In genomic region chr7:2076649-2077064, GRCh38 we compare ENCODE assay signal across 20 cellular contexts.
"Had no signal": no experiment of that assay in that cellular context is flagged by ENCODE, and none has a peak within 500 bp of the region (broad histone marks: within the 10 kb centered on the region; RNA-seq: fewer than 3 reads in every experiment).

No MANE protein-coding gene starts in this region.

- H3K4me3 Mint-ChIP-seq: activated CD4-positive, alpha-beta T cell treated with anti-CD3 and anti-CD28 coated beads, Interleukin-2, amount 10 ng/mL, durations not matched to agents 7 days and 5 days; activated T-helper 1 cell treated with anti-CD3 and anti-CD28 coated beads, Interleukin-12 subunit alpha, Interleukin-12 subunit beta, Interleukin-2, Interleukin-4 antibody, amounts not matched to agents 30 ng/mL and 10 ng/mL and 1 ng/mL, durations not matched to agents 14 hours and 24 hours and 36 hours; memory B cell; nephron; type B pancreatic cell had no signal

- ATAC-seq: left ventricle myocardium superior; right cardiac atrium; stimulated activated naive CD8-positive, alpha-beta T cell treated with anti-CD3 and anti-CD28 coated beads, Interleukin-15, Interleukin-2, amounts not matched to agents 100 U/mL and 50 U/mL, for 24 hours had no signal

- FAIRE-seq: keratinocyte, small intestine, TTC549 had no signal

- H3K27ac ChIP-seq: brain microvascular endothelial cell, esophagus squamous epithelium, prostate gland had no signal

- H3K4me1 ChIP-seq: esophagus squamous epithelium, prostate gland had no signal

- DNase-seq: activated CD4-positive, alpha-beta T cell treated with anti-CD3 and anti-CD28 coated beads, Interleukin-2, amount 10 ng/mL, durations not matched to agents 7 days and 5 days; activated CD8-positive, alpha-beta memory T cell treated with anti-CD3 and anti-CD28 coated beads for 24 hours; anterior cingulate cortex; brain microvascular endothelial cell; cortex of kidney; effector CD4-positive, alpha-beta T cell; esophagus squamous epithelium; hippocampal formation; left ventricle myocardium superior; right cardiac atrium; small intestine; stimulated activated CD4-positive, alpha-beta T cell treated with anti-CD3 and anti-CD28 coated beads, Interleukin-4, amount 100 ng/mL, for 24 hours; stimulated activated naive CD8-positive, alpha-beta T cell treated with anti-CD3 and anti-CD28 coated beads, Interleukin-15, Interleukin-2, amounts not matched to agents 100 U/mL and 50 U/mL, for 24 hours had no signal

- H3K4me3 ChIP-seq: esophagus squamous epithelium, prostate gland had no signal

- H3K9me3 ChIP-seq: esophagus squamous epithelium, prostate gland had no signal

- H3K9me3 Mint-ChIP-seq: activated CD4-positive, alpha-beta T cell treated with anti-CD3 and anti-CD28 coated beads, Interleukin-2, amount 10 ng/mL, durations not matched to agents 7 days and 5 days; activated T-helper 1 cell treated with anti-CD3 and anti-CD28 coated beads, Interleukin-12 subunit alpha, Interleukin-12 subunit beta, Interleukin-2, Interleukin-4 antibody, amounts not matched to agents 30 ng/mL and 10 ng/mL and 1 ng/mL, durations not matched to agents 14 hours and 24 hours and 36 hours; memory B cell; nephron; type B pancreatic cell had no signal

- H3K27me3 Mint-ChIP-seq: activated CD4-positive, alpha-beta T cell treated with anti-CD3 and anti-CD28 coated beads, Interleukin-2, amount 10 ng/mL, durations not matched to agents 7 days and 5 days; memory B cell; type B pancreatic cell had no signal

- H3K27me3 ChIP-seq: brain microvascular endothelial cell, esophagus squamous epithelium had no signal

- H3K36me3 ChIP-seq: prostate gland had no signal

- H3K27ac Mint-ChIP-seq: activated CD4-positive, alpha-beta T cell treated with anti-CD3 and anti-CD28 coated beads, Interleukin-2, amount 10 ng/mL, durations not matched to agents 7 days and 5 days; activated T-helper 1 cell treated with anti-CD3 and anti-CD28 coated beads, Interleukin-12 subunit alpha, Interleukin-12 subunit beta, Interleukin-2, Interleukin-4 antibody, amounts not matched to agents 30 ng/mL and 10 ng/mL and 1 ng/mL, durations not matched to agents 14 hours and 24 hours and 36 hours; memory B cell; nephron; type B pancreatic cell had no signal
